In genomic region chr22:28759861-28760560, GRCh38 we compare ENCODE assay signal across 14 cellular contexts. TPM values are rescaled to one million over a fixed set of nuclear protein-coding genes. Genes with fewer than 3 reads are reported as not detected.
DNase-seq lines count a peak whose midpoint lies in the region; ATAC-seq and TF ChIP-seq lines count a peak whose summit lies in the region.
"Had no signal": no experiment of that assay in that cellular context is flagged by ENCODE, and none has a peak within 500 bp of the region (broad histone marks: within the 10 kb centered on the region; RNA-seq: fewer than 3 reads in every experiment).

No MANE protein-coding gene starts in this region.

- peak overlapping the region; percentile 71 for H3K27ac ChIP-seq in A673 (ENCODE audit: low read depth, low read length, poor library complexity, severe bottlenecking)
- peak overlapping the region in 1 of 4 donors; percentile 5 for H3K27ac ChIP-seq in esophagus squamous epithelium
- H3K27ac ChIP-seq: thoracic aorta had no signal

- WGBS in esophagus squamous epithelium, 2 donors: 48 to 64% methylated on average over 3 of the region's 3 CpGs

- DNase-seq in A673 (ENCODE audit: low spot score) (peak; percentile 80), NOMO-1 treated with dmso at 0.1 percent for 144 hours (lab: John Stamatoyannopoulos, UW; ENCODE audit: unreplicated experiment) (peak; percentile 39), iPS DF 19.7 (ENCODE audit: low read depth, low spot score) (peak; percentile 87), esophagus squamous epithelium (lab: John Stamatoyannopoulos, UW) (no peak)
- no peak for DNase-seq in stimulated activated effector memory CD8-positive, alpha-beta T cell treated with anti-CD3 and anti-CD28 coated beads, Interleukin-12 subunit alpha, Interleukin-12 subunit beta, amount 100 ng/mL, for 72 hours (ENCODE audit: low spot score in 2 of 2)
- DNase-seq: activated CD8-positive, alpha-beta memory T cell treated with anti-CD3 and anti-CD28 coated beads, Interleukin-2, amount 10 ng/mL, durations not matched to agents 7 days and 5 days; foreskin melanocyte; natural killer cell; stimulated activated CD4-positive, alpha-beta T cell treated with anti-CD3 and anti-CD28 coated beads, Interleukin-2, amount 100 ng/mL, for 48 hours had no signal

- H3K4me1 ChIP-seq in A673 (ENCODE audit: insufficient read depth, low read length, poor library complexity, severe bottlenecking) (peaks cover 15% of the 10 kb centered on the region), esophagus squamous epithelium (no peaks in the 10 kb centered on the region)

- no TSS peak for BruUV-seq in A673 (replicated peaks; lab: Mats Ljungman, UMichigan)

- intact Hi-C loops in A673 (cut with micrococcal nuclease; ENCODE audit: unreplicated experiment): no loop called here
- intact Hi-C loops in esophagus squamous epithelium (cut with DNase I): no loop called here

- peak overlapping the region in 2 of 3 donors; percentile 34 to 90 for H3K27ac Mint-ChIP-seq in IgD-negative memory B cell
- no peak overlapping the region for H3K27ac Mint-ChIP-seq in stimulated activated effector memory CD8-positive, alpha-beta T cell treated with anti-CD3 and anti-CD28 coated beads, Interleukin-12 subunit alpha, Interleukin-12 subunit beta, amount 100 ng/mL, for 72 hours
- H3K27ac Mint-ChIP-seq: activated CD8-positive, alpha-beta memory T cell treated with anti-CD3 and anti-CD28 coated beads, Interleukin-2, amount 10 ng/mL, durations not matched to agents 7 days and 5 days; natural killer cell had no signal

- peaks cover 13 to 18% (median 17%) of the 10 kb centered on the region in 3 donors for H3K4me1 Mint-ChIP-seq in IgD-negative memory B cell
- H3K4me1 Mint-ChIP-seq in stimulated activated effector memory CD8-positive, alpha-beta T cell treated with anti-CD3 and anti-CD28 coated beads, Interleukin-12 subunit alpha, Interleukin-12 subunit beta, amount 100 ng/mL, for 72 hours: no peaks in the 10 kb centered on the region
- H3K4me1 Mint-ChIP-seq: natural killer cell had no signal

- CTCF ChIA-PET in A673 (lab: Charles Lee): interaction anchor here (0.6 kb wide), 1 partner anchor 36 kb away, joined by 7 read pairs; no protein-coding TSS in a partner anchor

- no peaks in the 10 kb centered on the region for H3K9me3 ChIP-seq in A673 (ENCODE audit: low read depth, low read length, poor library complexity, severe bottlenecking)
- H3K9me3 ChIP-seq in esophagus squamous epithelium: no peaks in the 10 kb centered on the region
- H3K9me3 ChIP-seq: thoracic aorta had no signal

- peaks cover 7% of the 10 kb centered on the region for H3K36me3 Mint-ChIP-seq in IgD-negative memory B cell
- no peaks in the 10 kb centered on the region for H3K36me3 Mint-ChIP-seq in stimulated activated effector memory CD8-positive, alpha-beta T cell treated with anti-CD3 and anti-CD28 coated beads, Interleukin-12 subunit alpha, Interleukin-12 subunit beta, amount 100 ng/mL, for 72 hours
- H3K36me3 Mint-ChIP-seq: natural killer cell had no signal

- H3K9me3 Mint-ChIP-seq in IgD-negative memory B cell: no peaks in the 10 kb centered on the region
- no peaks in the 10 kb centered on the region for H3K9me3 Mint-ChIP-seq in stimulated activated effector memory CD8-positive, alpha-beta T cell treated with anti-CD3 and anti-CD28 coated beads, Interleukin-12 subunit alpha, Interleukin-12 subunit beta, amount 100 ng/mL, for 72 hours
- H3K9me3 Mint-ChIP-seq: natural killer cell had no signal

- H3K27me3 ChIP-seq in A673 (replicated peaks; ENCODE audit: insufficient read depth, low read depth, low read length, poor library complexity): no peaks in the 10 kb centered on the region
- no peaks in the 10 kb centered on the region for H3K27me3 ChIP-seq in esophagus squamous epithelium
- H3K27me3 ChIP-seq: BLaER1 treated with 17β-estradiol and CSF1 and Interleukin-3, amounts not matched to agents 10 nM and 100 nM had no signal

- H3K36me3 ChIP-seq in A673 (ENCODE audit: insufficient read depth, low read length, poor library complexity, severe bottlenecking): no peaks in the 10 kb centered on the region
- H3K36me3 ChIP-seq in esophagus squamous epithelium: no peaks in the 10 kb centered on the region
- H3K36me3 ChIP-seq: thoracic aorta had no signal

- H3K4me3 ChIP-seq in A673 (ENCODE audit: low read depth, low read length, poor library complexity, severe bottlenecking): peak overlapping the region; percentile 7
- no peak overlapping the region for H3K4me3 ChIP-seq in esophagus squamous epithelium
- H3K4me3 ChIP-seq: BLaER1 treated with 17β-estradiol and CSF1 and Interleukin-3, amounts not matched to agents 10 nM and 100 nM; thoracic aorta had no signal

- TF ChIP-seq CTCF in A673 (conservative IDR thresholded peaks at IDR 0.05; ENCODE audit: low read depth, low read length) (no peak), esophagus squamous epithelium (IDR thresholded peaks at IDR 0.05) (no peak)

- ATAC-seq in GM21515 (IDR thresholded peaks at IDR 0.05; ENCODE audit: unreplicated experiment) (no peak), HG03039 (IDR thresholded peaks at IDR 0.05; ENCODE audit: unreplicated experiment) (no peak)
- no peak for ATAC-seq in stimulated activated effector memory CD8-positive, alpha-beta T cell treated with anti-CD3 and anti-CD28 coated beads, Interleukin-12 subunit alpha, Interleukin-12 subunit beta, amount 100 ng/mL, for 72 hours
- ATAC-seq: activated CD8-positive, alpha-beta memory T cell treated with anti-CD3 and anti-CD28 coated beads, Interleukin-2, amount 10 ng/mL, durations not matched to agents 7 days and 5 days; natural killer cell had no signal

- no peak for TF ChIP-seq POLR2A in esophagus squamous epithelium (IDR thresholded peaks at IDR 0.05)

- H3K4me3 Mint-ChIP-seq in IgD-negative memory B cell: peak overlapping the region; percentile 72 to 89 (median 80)
- no peak overlapping the region for H3K4me3 Mint-ChIP-seq in stimulated activated effector memory CD8-positive, alpha-beta T cell treated with anti-CD3 and anti-CD28 coated beads, Interleukin-12 subunit alpha, Interleukin-12 subunit beta, amount 100 ng/mL, for 72 hours
- H3K4me3 Mint-ChIP-seq: activated CD8-positive, alpha-beta memory T cell treated with anti-CD3 and anti-CD28 coated beads, Interleukin-2, amount 10 ng/mL, durations not matched to agents 7 days and 5 days; natural killer cell had no signal

- POLR2A ChIA-PET in A673 (lab: Charles Lee; ENCODE audit: low non-redundant PET): no interaction called here

- H3K27me3 Mint-ChIP-seq in IgD-negative memory B cell: no peaks in the 10 kb centered on the region
- H3K27me3 Mint-ChIP-seq: activated CD8-positive, alpha-beta memory T cell treated with anti-CD3 and anti-CD28 coated beads, Interleukin-2, amount 10 ng/mL, durations not matched to agents 7 days and 5 days had no signal

RNA-seq across cellular contexts. Expression of gene CCDC117, which starts 12.5 kb away (rescaled TPM):
- total RNA-seq in A673 (2021) (30.8 and 33.5 TPM in 2 replicates), esophagus squamous epithelium (10 to 100 TPM in 3 of 4 donors, 1 to 10 TPM in 1; 9.8 to 15.4 (median 14.4) TPM)
- 12.0 TPM for polyA plus RNA-seq in IgD-negative memory B cell

RNA-seq across cellular contexts. Expression of gene HSCB, which starts 18.2 kb away (rescaled TPM):
- 19.6 and 22.5 TPM in 2 replicates for total RNA-seq in A673 (2021)
- polyA plus RNA-seq in IgD-negative memory B cell: 24.1 TPM
- 10 to 100 TPM; 14.4 to 24.9 (median 16.3) TPM for total RNA-seq in esophagus squamous epithelium

RNA-seq across cellular contexts. Expression of gene CHEK2, which starts 18.4 kb away (rescaled TPM):
- total RNA-seq in A673 (2021): 53.7 and 65.8 TPM in 2 replicates
- polyA plus RNA-seq in IgD-negative memory B cell: 19.4 TPM
- total RNA-seq in esophagus squamous epithelium: 10 to 100 TPM in 2 of 4 donors, 1 to 10 TPM in 2; 6.6 to 17.4 (median 11.2) TPM

RNA-seq across cellular contexts. Expression of gene XBP1, which starts 40.4 kb away (rescaled TPM):
- total RNA-seq in A673 (2021): 65.4 and 66.3 TPM in 2 replicates
- 147 TPM for polyA plus RNA-seq in IgD-negative memory B cell
- total RNA-seq in esophagus squamous epithelium: 100 to 1,000 TPM; 111 to 166 (median 131) TPM

Comparison
In these comparisons a context has a peak if more than half of its experiments do, and no peak if none do; other contexts are left out.
1. DNase-seq: peak in A673 (single experiment), NOMO-1 treated with dmso at 0.1 percent for 144 hours (single experiment) and iPS DF 19.7 (single experiment); none in esophagus squamous epithelium (single experiment) and stimulated activated effector memory CD8-positive, alpha-beta T cell treated with anti-CD3 and anti-CD28 coated beads, Interleukin-12 subunit alpha, Interleukin-12 subunit beta, amount 100 ng/mL, for 72 hours (0 of 2).